In genomic region chr1:150210741-150211140, GRCh38 we compare ENCODE assay signal across 24 cellular contexts. TPM values are rescaled to one million over a fixed set of nuclear protein-coding genes. Genes with fewer than 3 reads are reported as not detected.
"Had no signal": no experiment of that assay in that cellular context is flagged by ENCODE, and none has a peak within 500 bp of the region (broad histone marks: within the 10 kb centered on the region; RNA-seq: fewer than 3 reads in every experiment).

No MANE protein-coding gene starts in this region.

- DNase-seq: effector CD8-positive, alpha-beta T cell; foreskin melanocyte; head of caudate nucleus; left colon; left ventricle myocardium superior; mesenchymal stem cell; midbrain; nucleus accumbens; ovary; sigmoid colon; stimulated activated CD4-positive, alpha-beta T cell treated with anti-CD3 and anti-CD28 coated beads, Interleukin-2, amount 100 ng/mL, for 24 hours; stimulated activated naive CD4-positive, alpha-beta T cell; stomach; trophoblast cell had no signal

- H3K4me3 ChIP-seq: dorsolateral prefrontal cortex, hepatocyte, lung, neural progenitor cell, ovary, right atrium auricular region, sigmoid colon, skin epidermis, stomach, thoracic aorta had no signal

- H3K36me3 ChIP-seq: neural progenitor cell, ovary, right atrium auricular region, sigmoid colon, stomach, thoracic aorta had no signal

- H3K9me3 ChIP-seq: ovary, right atrium auricular region, sigmoid colon, stomach, thoracic aorta had no signal

- H3K27ac ChIP-seq: hepatocyte, neural progenitor cell, ovary, right atrium auricular region, sigmoid colon, skin epidermis, stomach, thoracic aorta had no signal

- H2AFZ ChIP-seq: hepatocyte, neural progenitor cell had no signal

- H3K27me3 ChIP-seq: dorsolateral prefrontal cortex, hepatocyte, neural progenitor cell, ovary, right atrium auricular region, sigmoid colon, stomach had no signal

- H3K9ac ChIP-seq: neural progenitor cell had no signal

- H3K4me2 ChIP-seq: hepatocyte, neural progenitor cell had no signal

- ATAC-seq: left colon; left ventricle myocardium superior; natural killer cell treated with Interleukin-12 subunit alpha and Interleukin-12 subunit beta and Interleukin-15 and Interleukin-18, amount 100 ng/mL, for 72 hours had no signal

- H3K4me1 ChIP-seq: right atrium auricular region had no signal

- H3K79me2 ChIP-seq: hepatocyte had no signal

RNA-seq across cellular contexts. Expression of gene CA14, which starts 46.8 kb away (rescaled TPM):
- total RNA-seq: kidney epithelial cell; natural killer cell treated with Interleukin-12 subunit alpha and Interleukin-12 subunit beta and Interleukin-15 and Interleukin-18, amount 100 ng/mL, for 72 hours; posterior vena cava; thoracic aorta had no signal
